ENCODE assay signal across 1 cellular context in the genomic region with DNA sequence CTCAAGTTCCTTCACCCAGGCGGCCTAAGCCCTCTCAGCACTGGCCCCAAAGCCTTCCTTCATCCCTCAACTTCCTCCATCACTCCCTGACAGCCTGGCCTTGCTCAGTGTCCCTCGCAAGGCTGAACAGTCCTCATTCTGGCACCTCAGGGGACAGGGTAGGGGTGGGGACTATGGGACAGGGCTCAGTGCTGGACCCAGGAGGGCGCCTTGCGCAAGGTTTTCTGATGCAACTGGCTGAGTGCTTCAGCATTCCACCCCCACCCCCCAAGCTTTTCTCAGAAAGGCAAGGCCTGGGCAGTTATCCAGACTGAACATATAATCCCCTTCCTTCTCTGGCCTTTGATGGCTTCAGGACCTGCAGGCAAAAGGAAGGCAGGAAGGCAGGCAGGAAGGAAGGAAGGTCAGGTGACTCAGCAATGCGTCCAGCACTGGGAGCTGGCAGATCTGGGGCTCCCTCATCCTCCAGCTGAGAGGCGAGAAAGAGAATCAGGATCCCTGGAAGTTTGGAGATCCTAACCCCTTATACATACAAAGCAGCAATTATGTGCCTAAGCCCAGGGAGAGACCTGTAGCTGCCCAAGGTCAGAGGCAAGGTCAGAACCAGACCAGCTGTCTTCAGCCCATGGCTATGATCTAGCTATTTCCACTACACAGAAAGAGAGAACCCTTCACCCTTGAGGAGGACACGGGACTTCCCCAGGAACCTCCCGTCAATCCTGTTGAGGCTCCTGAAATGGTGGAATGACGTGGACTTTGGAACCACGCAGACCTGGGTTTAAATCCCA.
TF ChIP-seq lines count a peak whose summit lies in the region.

No MANE protein-coding gene starts in this region.

TF ChIP-seq in K562, 482 proteins besides CTCF, POLR2A, EP300 and RAD21 (continues in another document):
- TF ChIP-seq EWSR1 (IDR thresholded peaks at IDR 0.05; ENCODE audit: borderline replicate concordance, low read depth, partially characterized antibody) (no peak), MYNN (IDR thresholded peaks at IDR 0.05) (peak; percentile 75), MYNN (CRISPR knock-in tag; IDR thresholded peaks at IDR 0.05) (no peak), NCOA4 (IDR thresholded peaks at IDR 0.05; ENCODE audit: partially characterized antibody) (no peak), PYGO2 (tag; IDR thresholded peaks at IDR 0.05) (0 out of 2 replicates have a peak, but pooled peaks have one; percentile 38), ZKSCAN3 (CRISPR knock-in tag; IDR thresholded peaks at IDR 0.05) (no peak), KHSRP (IDR thresholded peaks at IDR 0.05) (no peak), ZNF507 (tag; conservative IDR thresholded peaks at IDR 0.05) (no peak), PHB (CRISPR knock-in tag; IDR thresholded peaks at IDR 0.05) (no peak), KLF13 (tag; IDR thresholded peaks at IDR 0.05; ENCODE audit: borderline replicate concordance, low read depth) (no peak), SIX5 (IDR thresholded peaks at IDR 0.05; ENCODE audit: borderline replicate concordance in 1 of 2, insufficient read depth in 1 of 2, low read depth in 1 of 2, low read length in 2 of 2) (no peak), NR2F6 (CRISPR knock-in tag; IDR thresholded peaks at IDR 0.05) (no peak), ZNF830 (CRISPR knock-in tag; IDR thresholded peaks at IDR 0.05) (peak; percentile 63; the same call in 1 of the 2 replicates), PML (IDR thresholded peaks at IDR 0.05; ENCODE audit: low read length) (0 out of 2 replicates have a peak, but pooled peaks have one; percentile 29), MAZ (CRISPR knock-in tag; conservative IDR thresholded peaks at IDR 0.05 in 1 of 2, IDR thresholded peaks at IDR 0.05 in 1 of 2) (peak; percentile 80 to 94), ZC3H11A (IDR thresholded peaks at IDR 0.05; ENCODE audit: low read depth, low read length) (no peak), MXI1 (IDR thresholded peaks at IDR 0.05; ENCODE audit: low read depth, low read length) (no peak), CHD4 (IDR thresholded peaks at IDR 0.05; ENCODE audit: insufficient read depth, insufficient replicate concordance, low read depth, low read length, poor library complexity, severe bottlenecking) (no peak), KLF1 (tag; IDR thresholded peaks at IDR 0.05) (no peak), ZNF263 (CRISPR knock-in tag; IDR thresholded peaks at IDR 0.05; ENCODE audit: borderline replicate concordance) (no peak), CCAR2 (IDR thresholded peaks at IDR 0.05; ENCODE audit: low read depth, low read length) (no peak), NR3C1 (CRISPR knock-in tag; IDR thresholded peaks at IDR 0.05) (no peak), TOE1 (IDR thresholded peaks at IDR 0.05; ENCODE audit: borderline replicate concordance) (peak; percentile 80; the same call in 1 of the 2 replicates), TOE1 (CRISPR knock-in tag; IDR thresholded peaks at IDR 0.05; ENCODE audit: borderline replicate concordance, low read depth) (no peak), ZNF76 (CRISPR knock-in tag; IDR thresholded peaks at IDR 0.05; ENCODE audit: borderline replicate concordance) (peak; percentile 60; the same call in 1 of the 2 replicates), TEAD2 (tag; IDR thresholded peaks at IDR 0.05) (no peak; the same call in 1 of the 2 replicates), MTA3 (IDR thresholded peaks at IDR 0.05; ENCODE audit: borderline replicate concordance) (peak; percentile 93), SREBF1 (IDR thresholded peaks at IDR 0.05; ENCODE audit: borderline replicate concordance, low read depth, low read length) (no peak), ARID2 (IDR thresholded peaks at IDR 0.05) (no peak), GABPB2 (CRISPR knock-in tag; conservative IDR thresholded peaks at IDR 0.05) (no peak), ZNF184 (CRISPR knock-in tag; IDR thresholded peaks at IDR 0.05) (no peak), ZFP1 (CRISPR knock-in tag; IDR thresholded peaks at IDR 0.05) (no peak), C11orf30 (IDR thresholded peaks at IDR 0.05; ENCODE audit: low read depth) (peak; percentile 88), ZC3H4 (CRISPR knock-in tag; IDR thresholded peaks at IDR 0.05; ENCODE audit: borderline replicate concordance) (no peak), ZNF57 (CRISPR knock-in tag; IDR thresholded peaks at IDR 0.05) (no peak), PRMT5 (CRISPR knock-in tag; IDR thresholded peaks at IDR 0.05) (no peak), HNRNPUL1 (IDR thresholded peaks at IDR 0.05; ENCODE audit: low read length) (no peak), POLR2AphosphoS5 (IDR thresholded peaks at IDR 0.05; ENCODE audit: control insufficient read depth, insufficient read depth, low read depth, low read length) (peak; percentile 74), NR1H2 (CRISPR knock-in tag; IDR thresholded peaks at IDR 0.05) (no peak), SOX6 (IDR thresholded peaks at IDR 0.05) (peak; percentile 82), YY1 (IDR thresholded peaks at IDR 0.05; ENCODE audit: borderline replicate concordance in 1 of 3, control insufficient read depth in 1 of 3, extremely low read depth in 1 of 3, insufficient read depth in 3 of 3, insufficient read length in 1 of 3, insufficient replicate concordance in 2 of 3, low read depth in 1 of 3, low read length in 2 of 3) (peak in 2 of 3 experiments; percentile 54 to 64), SRSF7 (optimal IDR thresholded peaks at IDR 0.05; ENCODE audit: low read depth, low read length) (no peak), SP2 (IDR thresholded peaks at IDR 0.05; ENCODE audit: extremely low read depth, low read depth, low read length, poor library complexity, severe bottlenecking) (no peak)
- TF ChIP-seq, protein P1, sequence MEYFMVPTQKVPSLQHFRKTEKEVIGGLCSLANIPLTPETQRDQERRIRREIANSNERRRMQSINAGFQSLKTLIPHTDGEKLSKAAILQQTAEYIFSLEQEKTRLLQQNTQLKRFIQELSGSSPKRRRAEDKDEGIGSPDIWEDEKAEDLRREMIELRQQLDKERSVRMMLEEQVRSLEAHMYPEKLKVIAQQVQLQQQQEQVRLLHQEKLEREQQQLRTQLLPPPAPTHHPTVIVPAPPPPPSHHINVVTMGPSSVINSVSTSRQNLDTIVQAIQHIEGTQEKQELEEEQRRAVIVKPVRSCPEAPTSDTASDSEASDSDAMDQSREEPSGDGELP (CRISPR knock-in tag; IDR thresholded peaks at IDR 0.05; ENCODE audit: borderline replicate concordance) = peak; percentile 94
- TF ChIP-seq, protein P2, sequence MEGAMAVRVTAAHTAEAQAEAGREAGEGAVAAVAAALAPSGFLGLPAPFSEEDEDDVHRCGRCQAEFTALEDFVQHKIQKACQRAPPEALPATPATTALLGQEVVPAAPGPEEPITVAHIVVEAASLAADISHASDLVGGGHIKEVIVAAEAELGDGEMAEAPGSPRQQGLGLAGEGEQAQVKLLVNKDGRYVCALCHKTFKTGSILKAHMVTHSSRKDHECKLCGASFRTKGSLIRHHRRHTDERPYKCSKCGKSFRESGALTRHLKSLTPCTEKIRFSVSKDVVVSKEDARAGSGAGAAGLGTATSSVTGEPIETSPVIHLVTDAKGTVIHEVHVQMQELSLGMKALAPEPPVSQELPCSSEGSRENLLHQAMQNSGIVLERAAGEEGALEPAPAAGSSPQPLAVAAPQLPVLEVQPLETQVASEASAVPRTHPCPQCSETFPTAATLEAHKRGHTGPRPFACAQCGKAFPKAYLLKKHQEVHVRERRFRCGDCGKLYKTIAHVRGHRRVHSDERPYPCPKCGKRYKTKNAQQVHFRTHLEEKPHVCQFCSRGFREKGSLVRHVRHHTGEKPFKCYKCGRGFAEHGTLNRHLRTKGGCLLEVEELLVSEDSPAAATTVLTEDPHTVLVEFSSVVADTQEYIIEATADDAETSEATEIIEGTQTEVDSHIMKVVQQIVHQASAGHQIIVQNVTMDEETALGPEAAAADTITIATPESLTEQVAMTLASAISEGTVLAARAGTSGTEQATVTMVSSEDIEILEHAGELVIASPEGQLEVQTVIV (CRISPR knock-in tag; IDR thresholded peaks at IDR 0.05; ENCODE audit: borderline replicate concordance) = no peak
- TF ChIP-seq, protein P3, sequence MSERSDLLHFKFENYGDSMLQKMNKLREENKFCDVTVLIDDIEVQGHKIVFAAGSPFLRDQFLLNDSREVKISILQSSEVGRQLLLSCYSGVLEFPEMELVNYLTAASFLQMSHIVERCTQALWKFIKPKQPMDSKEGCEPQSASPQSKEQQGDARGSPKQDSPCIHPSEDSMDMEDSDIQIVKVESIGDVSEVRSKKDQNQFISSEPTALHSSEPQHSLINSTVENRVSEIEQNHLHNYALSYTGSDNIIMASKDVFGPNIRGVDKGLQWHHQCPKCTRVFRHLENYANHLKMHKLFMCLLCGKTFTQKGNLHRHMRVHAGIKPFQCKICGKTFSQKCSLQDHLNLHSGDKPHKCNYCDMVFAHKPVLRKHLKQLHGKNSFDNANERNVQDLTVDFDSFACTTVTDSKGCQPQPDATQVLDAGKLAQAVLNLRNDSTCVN (CRISPR knock-in tag; IDR thresholded peaks at IDR 0.05) = peak; percentile 3; the same call in 1 of the 2 replicates
- TF ChIP-seq, protein P4, sequence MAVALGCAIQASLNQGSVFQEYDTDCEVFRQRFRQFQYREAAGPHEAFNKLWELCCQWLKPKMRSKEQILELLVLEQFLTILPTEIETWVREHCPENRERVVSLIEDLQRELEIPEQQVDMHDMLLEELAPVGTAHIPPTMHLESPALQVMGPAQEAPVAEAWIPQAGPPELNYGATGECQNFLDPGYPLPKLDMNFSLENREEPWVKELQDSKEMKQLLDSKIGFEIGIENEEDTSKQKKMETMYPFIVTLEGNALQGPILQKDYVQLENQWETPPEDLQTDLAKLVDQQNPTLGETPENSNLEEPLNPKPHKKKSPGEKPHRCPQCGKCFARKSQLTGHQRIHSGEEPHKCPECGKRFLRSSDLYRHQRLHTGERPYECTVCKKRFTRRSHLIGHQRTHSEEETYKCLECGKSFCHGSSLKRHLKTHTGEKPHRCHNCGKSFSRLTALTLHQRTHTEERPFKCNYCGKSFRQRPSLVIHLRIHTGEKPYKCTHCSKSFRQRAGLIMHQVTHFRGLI (CRISPR knock-in tag; IDR thresholded peaks at IDR 0.05) = peak; percentile 61; the same call in 1 of the 2 replicates
- TF ChIP-seq, protein P5, sequence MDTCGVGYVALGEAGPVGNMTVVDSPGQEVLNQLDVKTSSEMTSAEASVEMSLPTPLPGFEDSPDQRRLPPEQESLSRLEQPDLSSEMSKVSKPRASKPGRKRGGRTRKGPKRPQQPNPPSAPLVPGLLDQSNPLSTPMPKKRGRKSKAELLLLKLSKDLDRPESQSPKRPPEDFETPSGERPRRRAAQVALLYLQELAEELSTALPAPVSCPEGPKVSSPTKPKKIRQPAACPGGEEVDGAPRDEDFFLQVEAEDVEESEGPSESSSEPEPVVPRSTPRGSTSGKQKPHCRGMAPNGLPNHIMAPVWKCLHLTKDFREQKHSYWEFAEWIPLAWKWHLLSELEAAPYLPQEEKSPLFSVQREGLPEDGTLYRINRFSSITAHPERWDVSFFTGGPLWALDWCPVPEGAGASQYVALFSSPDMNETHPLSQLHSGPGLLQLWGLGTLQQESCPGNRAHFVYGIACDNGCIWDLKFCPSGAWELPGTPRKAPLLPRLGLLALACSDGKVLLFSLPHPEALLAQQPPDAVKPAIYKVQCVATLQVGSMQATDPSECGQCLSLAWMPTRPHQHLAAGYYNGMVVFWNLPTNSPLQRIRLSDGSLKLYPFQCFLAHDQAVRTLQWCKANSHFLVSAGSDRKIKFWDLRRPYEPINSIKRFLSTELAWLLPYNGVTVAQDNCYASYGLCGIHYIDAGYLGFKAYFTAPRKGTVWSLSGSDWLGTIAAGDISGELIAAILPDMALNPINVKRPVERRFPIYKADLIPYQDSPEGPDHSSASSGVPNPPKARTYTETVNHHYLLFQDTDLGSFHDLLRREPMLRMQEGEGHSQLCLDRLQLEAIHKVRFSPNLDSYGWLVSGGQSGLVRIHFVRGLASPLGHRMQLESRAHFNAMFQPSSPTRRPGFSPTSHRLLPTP (IDR thresholded peaks at IDR 0.05; ENCODE audit: borderline replicate concordance, extremely low read depth, insufficient read length) = no peak
- TF ChIP-seq, protein P6, sequence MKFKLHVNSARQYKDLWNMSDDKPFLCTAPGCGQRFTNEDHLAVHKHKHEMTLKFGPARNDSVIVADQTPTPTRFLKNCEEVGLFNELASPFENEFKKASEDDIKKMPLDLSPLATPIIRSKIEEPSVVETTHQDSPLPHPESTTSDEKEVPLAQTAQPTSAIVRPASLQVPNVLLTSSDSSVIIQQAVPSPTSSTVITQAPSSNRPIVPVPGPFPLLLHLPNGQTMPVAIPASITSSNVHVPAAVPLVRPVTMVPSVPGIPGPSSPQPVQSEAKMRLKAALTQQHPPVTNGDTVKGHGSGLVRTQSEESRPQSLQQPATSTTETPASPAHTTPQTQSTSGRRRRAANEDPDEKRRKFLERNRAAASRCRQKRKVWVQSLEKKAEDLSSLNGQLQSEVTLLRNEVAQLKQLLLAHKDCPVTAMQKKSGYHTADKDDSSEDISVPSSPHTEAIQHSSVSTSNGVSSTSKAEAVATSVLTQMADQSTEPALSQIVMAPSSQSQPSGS (CRISPR knock-in tag; IDR thresholded peaks at IDR 0.05) = no peak
- TF ChIP-seq, protein P7, sequence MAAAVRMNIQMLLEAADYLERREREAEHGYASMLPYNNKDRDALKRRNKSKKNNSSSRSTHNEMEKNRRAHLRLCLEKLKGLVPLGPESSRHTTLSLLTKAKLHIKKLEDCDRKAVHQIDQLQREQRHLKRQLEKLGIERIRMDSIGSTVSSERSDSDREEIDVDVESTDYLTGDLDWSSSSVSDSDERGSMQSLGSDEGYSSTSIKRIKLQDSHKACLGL (CRISPR knock-in tag; IDR thresholded peaks at IDR 0.05; ENCODE audit: borderline replicate concordance, poor library complexity, severe bottlenecking) = no peak
- TF ChIP-seq, protein P8, sequence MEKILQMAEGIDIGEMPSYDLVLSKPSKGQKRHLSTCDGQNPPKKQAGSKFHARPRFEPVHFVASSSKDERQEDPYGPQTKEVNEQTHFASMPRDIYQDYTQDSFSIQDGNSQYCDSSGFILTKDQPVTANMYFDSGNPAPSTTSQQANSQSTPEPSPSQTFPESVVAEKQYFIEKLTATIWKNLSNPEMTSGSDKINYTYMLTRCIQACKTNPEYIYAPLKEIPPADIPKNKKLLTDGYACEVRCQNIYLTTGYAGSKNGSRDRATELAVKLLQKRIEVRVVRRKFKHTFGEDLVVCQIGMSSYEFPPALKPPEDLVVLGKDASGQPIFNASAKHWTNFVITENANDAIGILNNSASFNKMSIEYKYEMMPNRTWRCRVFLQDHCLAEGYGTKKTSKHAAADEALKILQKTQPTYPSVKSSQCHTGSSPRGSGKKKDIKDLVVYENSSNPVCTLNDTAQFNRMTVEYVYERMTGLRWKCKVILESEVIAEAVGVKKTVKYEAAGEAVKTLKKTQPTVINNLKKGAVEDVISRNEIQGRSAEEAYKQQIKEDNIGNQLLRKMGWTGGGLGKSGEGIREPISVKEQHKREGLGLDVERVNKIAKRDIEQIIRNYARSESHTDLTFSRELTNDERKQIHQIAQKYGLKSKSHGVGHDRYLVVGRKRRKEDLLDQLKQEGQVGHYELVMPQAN (IDR thresholded peaks at IDR 0.05; ENCODE audit: borderline replicate concordance) = no peak
